11 cellular contexts compared by ENCODE assay signal in the genomic region with DNA sequence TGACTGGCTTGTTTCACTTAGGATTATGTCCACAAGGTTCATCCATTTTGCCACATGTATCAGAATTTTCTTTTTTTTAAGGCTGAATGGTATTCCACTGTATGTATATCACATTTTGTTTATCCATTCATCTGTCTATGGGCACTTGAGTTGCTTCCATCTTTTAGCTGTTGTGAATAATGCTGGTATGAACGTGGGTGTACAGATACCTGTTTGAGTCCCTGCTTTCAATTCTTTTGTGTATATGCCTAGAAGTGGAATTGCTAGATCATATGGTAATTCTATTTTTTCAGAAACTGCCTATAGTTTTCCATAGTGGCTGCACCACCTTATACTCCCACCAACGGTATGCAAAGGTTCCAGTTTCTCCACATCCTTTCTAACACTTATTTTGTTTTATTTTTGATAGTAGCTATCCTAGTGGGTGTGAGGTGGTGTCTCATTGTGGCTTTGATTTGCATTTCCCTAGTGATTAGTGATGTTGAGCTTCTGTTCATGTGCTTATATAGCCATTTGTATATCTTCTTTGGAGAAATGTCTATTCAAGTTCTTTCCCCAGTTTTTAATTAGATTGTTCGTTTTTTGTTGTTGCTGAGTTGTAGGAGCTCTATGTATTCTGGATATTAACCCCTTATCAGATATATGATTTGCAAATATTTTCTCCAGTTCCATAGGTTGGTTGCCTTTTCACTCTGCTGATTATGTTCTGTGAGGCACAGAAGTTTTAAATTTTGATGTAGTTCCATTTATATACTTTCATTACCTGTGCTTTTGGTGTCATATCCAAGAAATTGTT. TPM values are rescaled to one million over a fixed set of nuclear protein-coding genes. Genes with fewer than 3 reads are reported as not detected.
DNase-seq lines count a peak whose midpoint lies in the region; ATAC-seq and TF ChIP-seq lines count a peak whose summit lies in the region.
"Had no signal": no experiment of that assay in that cellular context is flagged by ENCODE, and none has a peak within 500 bp of the region (broad histone marks: within the 10 kb centered on the region; RNA-seq: fewer than 3 reads in every experiment).

No MANE protein-coding gene starts in this region.

- H3K4me1 Mint-ChIP-seq in MCF 10A (ENCODE audit: insufficient read depth, unreplicated experiment), result peaks cover 11% of the 10 kb centered on the region
- H3K4me1 Mint-ChIP-seq in effector memory CD8-positive, alpha-beta T cell (ENCODE audit: low read depth in 2 of 2), result peaks cover 60 to 82% of the 10 kb centered on the region in 2 donors

- CTCF ChIA-PET in mammary epithelial cell (lab: Charles Lee; ENCODE audit: low non-redundant PET), result no interaction called here
- CTCF ChIA-PET in MCF 10A (lab: Yijun Ruan, JAX), result interaction anchor here (0.7 to 1.1 kb wide), 4 partner anchors 8 to 99 kb away, joined by 3 read pairs; no protein-coding TSS in a partner anchor

- BruUV-seq in mammary epithelial cell (replicated peaks; lab: Mats Ljungman, UMichigan), result no TSS peak
- no TSS peak for BruUV-seq in MCF 10A (replicated peaks; lab: Mats Ljungman, UMichigan)

- H3K27ac ChIP-seq in mammary epithelial cell (ENCODE audit: insufficient read depth, low read depth, low read length) (peak overlapping the region; percentile 81), vagina (peak overlapping the region; percentile 30)
- H3K27ac ChIP-seq: stomach had no signal

- H3K9me3 ChIP-seq in mammary epithelial cell (replicated peaks; ENCODE audit: insufficient read depth, low read length), result no peaks in the 10 kb centered on the region
- H3K9me3 ChIP-seq in vagina, result no peaks in the 10 kb centered on the region
- H3K9me3 ChIP-seq: stomach had no signal

- TF ChIP-seq CTCF in mammary epithelial cell (conservative IDR thresholded peaks at IDR 0.05 in 1 of 2, IDR thresholded peaks at IDR 0.05 in 1 of 2; ENCODE audit: extremely low read depth in 1 of 2, insufficient read depth in 1 of 2, low read depth in 1 of 2, low read length in 2 of 2), result no peak
- TF ChIP-seq CTCF in MCF 10A (IDR thresholded peaks at IDR 0.05; ENCODE audit: unreplicated experiment), result no peak
- TF ChIP-seq CTCF in vagina (IDR thresholded peaks at IDR 0.05), result no peak

- dilution Hi-C loops in mammary epithelial cell (cut with HindIII; ENCODE audit: low sequenced_read_pairs), result loop anchor here (5.0 kb wide), 1 partner anchor 33 kb away; no protein-coding TSS in a partner anchor

- no peak for TF ChIP-seq POLR2A in vagina (IDR thresholded peaks at IDR 0.05)

- H3K9me3 Mint-ChIP-seq in MCF 10A (ENCODE audit: unreplicated experiment), result no peaks in the 10 kb centered on the region
- H3K9me3 Mint-ChIP-seq in effector memory CD8-positive, alpha-beta T cell, result no peaks in the 10 kb centered on the region

- POLR2A ChIA-PET in MCF 10A (lab: Yijun Ruan, JAX), result interaction anchor here (0.7 to 0.9 kb wide), 3 partner anchors 27 to 323 kb away, joined by 3 to 5 read pairs (median 3); no protein-coding TSS in a partner anchor

- H3K4me3 ChIP-seq in mammary epithelial cell (replicated peaks in 1 of 3; ENCODE audit: insufficient read depth in 1 of 3, low read depth in 2 of 3, low read length in 3 of 3) (no peak overlapping the region), vagina (peak overlapping the region in 1 of 2 donors; percentile 10)
- H3K4me3 ChIP-seq: stomach had no signal

- H2AFZ ChIP-seq in mammary epithelial cell (ENCODE audit: low read depth, low read length), result no peak overlapping the region

- intact Hi-C loops in mammary epithelial cell (cut with micrococcal nuclease), result loop anchor here (5.0 kb wide), 2 partner anchors 38 to 93 kb away; no protein-coding TSS in a partner anchor
- intact Hi-C loops in MCF 10A (cut with micrococcal nuclease), result no loop called here
- intact Hi-C loops in vagina (cut with DNase I), result no loop called here
- intact Hi-C loops in left cardiac atrium (cut with DNase I), result no loop called here

- H3K27me3 Mint-ChIP-seq in MCF 10A (ENCODE audit: insufficient read depth, unreplicated experiment), result no peaks in the 10 kb centered on the region
- H3K27me3 Mint-ChIP-seq in effector memory CD8-positive, alpha-beta T cell, result no peaks in the 10 kb centered on the region

- H3K27ac Mint-ChIP-seq in MCF 10A (ENCODE audit: low read depth, unreplicated experiment), result no peak overlapping the region
- H3K27ac Mint-ChIP-seq in effector memory CD8-positive, alpha-beta T cell, result peak overlapping the region; percentile 36 to 73

- peak overlapping the region; percentile 56 for H3K4me2 ChIP-seq in mammary epithelial cell (ENCODE audit: insufficient read depth, low read depth, low read length)

- no peak overlapping the region for H3K4me3 Mint-ChIP-seq in MCF 10A (ENCODE audit: unreplicated experiment)
- peak overlapping the region; percentile 40 to 50 for H3K4me3 Mint-ChIP-seq in effector memory CD8-positive, alpha-beta T cell

- in situ Hi-C loops in mammary epithelial cell (cut with MboI; ENCODE audit: low sequenced_read_pairs in 2 of 2), result no loop called here

- DNase-seq in mammary epithelial cell (no peak), MCF 10A (ENCODE audit: unreplicated experiment) (no peak), vagina (ENCODE audit: extremely low spot score in 2 of 2) (no peak), H4 (ENCODE audit: low spot score) (no peak), left cardiac atrium (no peak)
- no peak for DNase-seq in effector memory CD8-positive, alpha-beta T cell
- DNase-seq: OCI-M1; stimulated activated CD4-positive, alpha-beta T cell treated with anti-CD3 and anti-CD28 coated beads, Interleukin-4, amount 100 ng/mL, for 1 hour; stomach had no signal

- H3K4me1 ChIP-seq in mammary epithelial cell (ENCODE audit: insufficient read depth, low read length) (peaks cover 52% of the 10 kb centered on the region), vagina (peaks cover 66% of the 10 kb centered on the region)

- H3K9ac ChIP-seq in mammary epithelial cell (ENCODE audit: insufficient read depth, low read length), result peak overlapping the region; percentile 34

- H3K36me3 ChIP-seq in mammary epithelial cell (ENCODE audit: insufficient read depth, low read length), result no peaks in the 10 kb centered on the region
- H3K36me3 ChIP-seq in vagina, result no peaks in the 10 kb centered on the region
- H3K36me3 ChIP-seq: stomach had no signal

- H4K20me1 ChIP-seq in mammary epithelial cell (ENCODE audit: insufficient read depth, low read length), result no peaks in the 10 kb centered on the region

- peaks cover 76% of the 10 kb centered on the region for H3K79me2 ChIP-seq in mammary epithelial cell (ENCODE audit: insufficient read depth, low read length)

- H3K27me3 ChIP-seq in mammary epithelial cell (ENCODE audit: insufficient read depth, low read length) (no peaks in the 10 kb centered on the region), vagina (no peaks in the 10 kb centered on the region)
- H3K27me3 ChIP-seq: stomach had no signal

- 95% methylated on average over 3 of the region's 3 CpGs for WGBS in mammary epithelial cell (ENCODE audit: low coverage, missing lambda C conversion rate)

- peak; percentile 44 for ATAC-seq in HG03571 (IDR thresholded peaks at IDR 0.05; ENCODE audit: unreplicated experiment)
- peak; percentile 55 for ATAC-seq in effector memory CD8-positive, alpha-beta T cell (replicated peaks)
- no peak for ATAC-seq in left cardiac atrium
- ATAC-seq in GM19463 (IDR thresholded peaks at IDR 0.05; ENCODE audit: unreplicated experiment), result no peak

- H3K36me3 Mint-ChIP-seq in MCF 10A (ENCODE audit: insufficient read depth, unreplicated experiment), result no peaks in the 10 kb centered on the region
- H3K36me3 Mint-ChIP-seq in effector memory CD8-positive, alpha-beta T cell (ENCODE audit: insufficient read depth), result peaks cover 16% of the 10 kb centered on the region

RNA-seq across cellular contexts. Expression of gene TTC39C, which starts 40.7 kb away (rescaled TPM):
- 10 to 100 TPM; 12.0 to 31.0 TPM for total RNA-seq in mammary epithelial cell
- polyA plus RNA-seq in mammary epithelial cell, result 16.4 TPM
- polyA minus RNA-seq in mammary epithelial cell, result 44.2 TPM
- total RNA-seq in MCF 10A (2022), result 11.4 and 12.9 TPM in 2 replicates
- 42.5 TPM for total RNA-seq in vagina
- 20.8 and 21.3 TPM in 2 replicates for total RNA-seq in H4 (2014; rRNA removed; shearing (Covaris generic))
- 1 to 10 TPM; 7.6 to 8.9 TPM for total RNA-seq in left cardiac atrium

Comparison
In these comparisons a context has a peak if more than half of its experiments do, and no peak if none do; other contexts are left out.
1. ATAC-seq: peak in HG03571 (single experiment) and effector memory CD8-positive, alpha-beta T cell (single experiment); none in left cardiac atrium (0 of 2) and GM19463 (single experiment).